1 cellular context compared by ENCODE assay signal in genomic region chr1:172394167-172394751, GRCh38.
TF ChIP-seq lines count a peak whose summit lies in the region.

No MANE protein-coding gene starts in this region.

TF ChIP-seq in WTC11, 78 proteins besides CTCF, POLR2A, EP300 and RAD21 (continued from another document):
- TF ChIP-seq RORB (CRISPR knock-in tag; IDR thresholded peaks at IDR 0.05), result no peak
- no peak for TF ChIP-seq E2F1 (CRISPR knock-in tag; IDR thresholded peaks at IDR 0.05)
- no peak for TF ChIP-seq IRF1 (CRISPR knock-in tag; IDR thresholded peaks at IDR 0.05)
- no peak for TF ChIP-seq USF2 (CRISPR knock-in tag; IDR thresholded peaks at IDR 0.05)
TF ChIP-seq in WTC11: peak in this region for 0.
